ENCODE assay signal across 1 cellular context in the genomic region with DNA sequence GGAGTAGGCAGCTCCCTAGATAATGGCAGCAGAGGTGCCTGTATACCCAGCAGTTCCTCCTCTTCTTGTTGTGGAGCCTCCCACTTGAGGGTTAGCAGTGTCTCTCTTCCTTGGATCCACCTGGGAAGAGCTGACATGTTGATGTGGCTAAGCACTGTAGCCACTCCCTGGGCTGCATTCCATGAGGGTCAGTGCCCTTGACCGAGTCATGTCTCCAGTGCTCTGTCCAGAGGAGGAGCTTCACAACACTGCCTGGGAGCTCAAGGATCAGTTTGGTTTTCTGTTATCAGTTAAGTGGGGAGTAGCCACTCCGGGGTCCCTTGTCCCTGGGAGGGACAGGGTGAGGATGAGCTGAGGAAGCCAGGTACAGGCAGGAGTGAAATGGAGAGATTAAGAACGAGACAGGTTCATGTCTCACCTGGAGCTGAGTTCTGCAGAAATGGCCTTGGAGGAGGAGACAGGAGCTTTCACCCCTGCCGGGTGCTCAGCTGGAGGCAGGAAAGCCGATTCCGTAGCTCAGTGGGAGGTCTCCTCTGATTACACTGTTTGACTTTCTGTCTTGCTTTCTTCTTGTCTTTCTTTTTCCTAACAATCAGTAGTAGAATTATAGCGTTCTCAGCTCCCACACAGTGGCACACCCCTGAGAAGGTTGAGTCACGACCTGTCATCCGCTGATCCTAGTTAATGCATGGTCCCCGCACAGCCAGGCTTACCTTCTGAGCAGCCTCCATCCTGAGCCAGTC.
TF ChIP-seq lines count a peak whose summit lies in the region.

No MANE protein-coding gene starts in this region.

TF ChIP-seq in GM23338, 12 proteins besides CTCF, POLR2A, EP300 and RAD21 (continued from another document):
- TF ChIP-seq, protein P1, sequence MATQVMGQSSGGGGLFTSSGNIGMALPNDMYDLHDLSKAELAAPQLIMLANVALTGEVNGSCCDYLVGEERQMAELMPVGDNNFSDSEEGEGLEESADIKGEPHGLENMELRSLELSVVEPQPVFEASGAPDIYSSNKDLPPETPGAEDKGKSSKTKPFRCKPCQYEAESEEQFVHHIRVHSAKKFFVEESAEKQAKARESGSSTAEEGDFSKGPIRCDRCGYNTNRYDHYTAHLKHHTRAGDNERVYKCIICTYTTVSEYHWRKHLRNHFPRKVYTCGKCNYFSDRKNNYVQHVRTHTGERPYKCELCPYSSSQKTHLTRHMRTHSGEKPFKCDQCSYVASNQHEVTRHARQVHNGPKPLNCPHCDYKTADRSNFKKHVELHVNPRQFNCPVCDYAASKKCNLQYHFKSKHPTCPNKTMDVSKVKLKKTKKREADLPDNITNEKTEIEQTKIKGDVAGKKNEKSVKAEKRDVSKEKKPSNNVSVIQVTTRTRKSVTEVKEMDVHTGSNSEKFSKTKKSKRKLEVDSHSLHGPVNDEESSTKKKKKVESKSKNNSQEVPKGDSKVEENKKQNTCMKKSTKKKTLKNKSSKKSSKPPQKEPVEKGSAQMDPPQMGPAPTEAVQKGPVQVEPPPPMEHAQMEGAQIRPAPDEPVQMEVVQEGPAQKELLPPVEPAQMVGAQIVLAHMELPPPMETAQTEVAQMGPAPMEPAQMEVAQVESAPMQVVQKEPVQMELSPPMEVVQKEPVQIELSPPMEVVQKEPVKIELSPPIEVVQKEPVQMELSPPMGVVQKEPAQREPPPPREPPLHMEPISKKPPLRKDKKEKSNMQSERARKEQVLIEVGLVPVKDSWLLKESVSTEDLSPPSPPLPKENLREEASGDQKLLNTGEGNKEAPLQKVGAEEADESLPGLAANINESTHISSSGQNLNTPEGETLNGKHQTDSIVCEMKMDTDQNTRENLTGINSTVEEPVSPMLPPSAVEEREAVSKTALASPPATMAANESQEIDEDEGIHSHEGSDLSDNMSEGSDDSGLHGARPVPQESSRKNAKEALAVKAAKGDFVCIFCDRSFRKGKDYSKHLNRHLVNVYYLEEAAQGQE (IDR thresholded peaks at IDR 0.05; ENCODE audit: unreplicated experiment), result no peak
- TF ChIP-seq EZH2phosphoT487 (IDR thresholded peaks at IDR 0.05; ENCODE audit: unreplicated experiment) (no peak), EZH2 (IDR thresholded peaks at IDR 0.05; ENCODE audit: low read depth, unreplicated experiment) (no peak), POLR2AphosphoS5 (IDR thresholded peaks at IDR 0.05; ENCODE audit: low read depth) (no peak), STAT1 (IDR thresholded peaks at IDR 0.05; ENCODE audit: unreplicated experiment) (no peak)
- TF ChIP-seq, protein P2, sequence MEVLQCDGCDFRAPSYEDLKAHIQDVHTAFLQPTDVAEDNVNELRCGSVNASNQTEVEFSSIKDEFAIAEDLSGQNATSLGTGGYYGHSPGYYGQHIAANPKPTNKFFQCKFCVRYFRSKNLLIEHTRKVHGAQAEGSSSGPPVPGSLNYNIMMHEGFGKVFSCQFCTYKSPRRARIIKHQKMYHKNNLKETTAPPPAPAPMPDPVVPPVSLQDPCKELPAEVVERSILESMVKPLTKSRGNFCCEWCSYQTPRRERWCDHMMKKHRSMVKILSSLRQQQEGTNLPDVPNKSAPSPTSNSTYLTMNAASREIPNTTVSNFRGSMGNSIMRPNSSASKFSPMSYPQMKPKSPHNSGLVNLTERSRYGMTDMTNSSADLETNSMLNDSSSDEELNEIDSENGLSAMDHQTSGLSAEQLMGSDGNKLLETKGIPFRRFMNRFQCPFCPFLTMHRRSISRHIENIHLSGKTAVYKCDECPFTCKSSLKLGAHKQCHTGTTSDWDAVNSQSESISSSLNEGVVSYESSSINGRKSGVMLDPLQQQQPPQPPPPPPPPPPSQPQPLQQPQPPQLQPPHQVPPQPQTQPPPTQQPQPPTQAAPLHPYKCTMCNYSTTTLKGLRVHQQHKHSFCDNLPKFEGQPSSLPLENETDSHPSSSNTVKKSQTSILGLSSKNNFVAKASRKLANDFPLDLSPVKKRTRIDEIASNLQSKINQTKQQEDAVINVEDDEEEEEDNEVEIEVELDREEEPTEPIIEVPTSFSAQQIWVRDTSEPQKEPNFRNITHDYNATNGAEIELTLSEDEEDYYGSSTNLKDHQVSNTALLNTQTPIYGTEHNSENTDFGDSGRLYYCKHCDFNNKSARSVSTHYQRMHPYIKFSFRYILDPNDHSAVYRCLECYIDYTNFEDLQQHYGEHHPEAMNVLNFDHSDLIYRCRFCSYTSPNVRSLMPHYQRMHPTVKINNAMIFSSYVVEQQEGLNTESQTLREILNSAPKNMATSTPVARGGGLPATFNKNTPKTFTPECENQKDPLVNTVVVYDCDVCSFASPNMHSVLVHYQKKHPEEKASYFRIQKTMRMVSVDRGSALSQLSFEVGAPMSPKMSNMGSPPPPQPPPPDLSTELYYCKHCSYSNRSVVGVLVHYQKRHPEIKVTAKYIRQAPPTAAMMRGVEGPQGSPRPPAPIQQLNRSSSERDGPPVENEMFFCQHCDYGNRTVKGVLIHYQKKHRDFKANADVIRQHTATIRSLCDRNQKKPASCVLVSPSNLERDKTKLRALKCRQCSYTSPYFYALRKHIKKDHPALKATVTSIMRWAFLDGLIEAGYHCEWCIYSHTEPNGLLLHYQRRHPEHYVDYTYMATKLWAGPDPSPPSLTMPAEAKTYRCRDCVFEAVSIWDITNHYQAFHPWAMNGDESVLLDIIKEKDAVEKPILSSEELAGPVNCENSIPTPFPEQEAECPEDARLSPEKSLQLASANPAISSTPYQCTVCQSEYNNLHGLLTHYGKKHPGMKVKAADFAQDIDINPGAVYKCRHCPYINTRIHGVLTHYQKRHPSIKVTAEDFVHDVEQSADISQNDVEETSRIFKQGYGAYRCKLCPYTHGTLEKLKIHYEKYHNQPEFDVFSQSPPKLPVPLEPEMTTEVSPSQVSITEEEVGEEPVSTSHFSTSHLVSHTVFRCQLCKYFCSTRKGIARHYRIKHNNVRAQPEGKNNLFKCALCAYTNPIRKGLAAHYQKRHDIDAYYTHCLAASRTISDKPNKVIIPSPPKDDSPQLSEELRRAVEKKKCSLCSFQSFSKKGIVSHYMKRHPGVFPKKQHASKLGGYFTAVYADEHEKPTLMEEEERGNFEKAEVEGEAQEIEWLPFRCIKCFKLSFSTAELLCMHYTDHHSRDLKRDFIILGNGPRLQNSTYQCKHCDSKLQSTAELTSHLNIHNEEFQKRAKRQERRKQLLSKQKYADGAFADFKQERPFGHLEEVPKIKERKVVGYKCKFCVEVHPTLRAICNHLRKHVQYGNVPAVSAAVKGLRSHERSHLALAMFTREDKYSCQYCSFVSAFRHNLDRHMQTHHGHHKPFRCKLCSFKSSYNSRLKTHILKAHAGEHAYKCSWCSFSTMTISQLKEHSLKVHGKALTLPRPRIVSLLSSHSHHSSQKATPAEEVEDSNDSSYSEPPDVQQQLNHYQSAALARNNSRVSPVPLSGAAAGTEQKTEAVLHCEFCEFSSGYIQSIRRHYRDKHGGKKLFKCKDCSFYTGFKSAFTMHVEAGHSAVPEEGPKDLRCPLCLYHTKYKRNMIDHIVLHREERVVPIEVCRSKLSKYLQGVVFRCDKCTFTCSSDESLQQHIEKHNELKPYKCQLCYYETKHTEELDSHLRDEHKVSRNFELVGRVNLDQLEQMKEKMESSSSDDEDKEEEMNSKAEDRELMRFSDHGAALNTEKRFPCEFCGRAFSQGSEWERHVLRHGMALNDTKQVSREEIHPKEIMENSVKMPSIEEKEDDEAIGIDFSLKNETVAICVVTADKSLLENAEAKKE (CRISPR knock-in tag; IDR thresholded peaks at IDR 0.05), result no peak
TF ChIP-seq in GM23338: peak in this region for 0.
